ENCODE assay signal across 29 cellular contexts in the genomic region with DNA sequence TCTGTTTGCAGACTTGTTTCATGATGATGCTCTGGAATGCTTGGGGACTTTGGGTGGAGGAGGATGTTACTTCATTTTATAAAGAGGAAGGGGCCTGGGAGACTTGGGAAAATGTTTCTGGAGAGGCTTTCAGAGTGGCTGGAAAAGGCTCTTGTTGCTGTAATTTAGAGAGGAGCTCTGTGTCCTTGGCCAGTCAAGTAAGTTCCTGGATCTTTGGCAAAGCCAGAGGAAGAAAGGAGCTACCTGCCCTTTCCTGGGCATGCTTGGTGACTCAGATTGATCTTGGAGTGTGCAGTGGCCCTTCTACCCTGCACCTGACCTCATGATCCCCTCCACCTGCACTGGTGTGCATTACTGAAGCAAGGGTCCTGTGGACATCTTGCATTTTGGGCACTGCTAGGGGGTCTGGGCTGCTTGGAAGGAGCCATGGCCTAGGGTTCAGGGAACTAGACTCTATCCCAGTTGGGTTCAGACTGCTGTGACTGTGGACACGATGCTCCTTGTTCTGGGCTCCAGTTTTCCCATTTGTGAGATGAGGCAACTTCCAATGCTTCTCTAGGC. TPM values are rescaled to one million over a fixed set of nuclear protein-coding genes. Genes with fewer than 3 reads are reported as not detected.
"Had no signal": no experiment of that assay in that cellular context is flagged by ENCODE, and none has a peak within 500 bp of the region (broad histone marks: within the 10 kb centered on the region; RNA-seq: fewer than 3 reads in every experiment).

No MANE protein-coding gene starts in this region.

- H3K27me3 ChIP-seq: gastrocnemius medialis, pancreas, sigmoid colon had no signal

- H3K4me1 ChIP-seq: gastrocnemius medialis, pancreas, prostate gland, sigmoid colon, tibial artery had no signal

- H3K4me3 ChIP-seq: gastrocnemius medialis, pancreas, prostate gland, sigmoid colon, suprapubic skin, tibial artery had no signal

- ATAC-seq: activated CD8-positive, alpha-beta T cell treated with anti-CD3 and anti-CD28 coated beads for 36 hours; activated naive CD4-positive, alpha-beta T cell treated with anti-CD3 and anti-CD28 coated beads, Interleukin-2, amount 50 U/mL, for 72 hours; activated T-helper 17 cell treated with anti-CD3 and anti-CD28 coated beads, Interleukin-2, amount 50 U/mL, for 72 hours; gastrocnemius medialis; left cardiac atrium; naive thymus-derived CD4-positive, alpha-beta T cell; pancreas; SK-N-SH treated with all-trans-retinoic acid at 6 μM for 48 hours; T-helper 17 cell had no signal

- DNase-seq: activated CD4-positive, alpha-beta T cell treated with anti-CD3 and anti-CD28 coated beads, Interleukin-2, amount 10 ng/mL, durations not matched to agents 24 days and 14 days; activated CD4-positive, CD25-positive, alpha-beta regulatory T cell treated with anti-CD3 and anti-CD28 coated beads, Interleukin-2, amount 50 U/mL, for 72 hours; activated CD8-positive, alpha-beta T cell treated with anti-CD3 and anti-CD28 coated beads for 36 hours; activated naive CD4-positive, alpha-beta T cell; activated T-cell treated with anti-CD3 and anti-CD28 coated beads, Interleukin-2, amount 50 U/mL, for 1 hour; anterior cingulate cortex; effector CD8-positive, alpha-beta T cell; gastrocnemius medialis; glutamatergic neuron; left cardiac atrium; midbrain; naive thymus-derived CD4-positive, alpha-beta T cell; retina; sigmoid colon; small intestine; stimulated activated CD4-positive, alpha-beta T cell treated with anti-CD3 and anti-CD28 coated beads, Interleukin-4, amount 100 ng/mL, for 4 hours; stimulated activated naive CD4-positive, alpha-beta T cell; T-helper 17 cell; T1000; tibial artery; WERI-Rb-1 had no signal

- H3K36me3 ChIP-seq: gastrocnemius medialis, pancreas, prostate gland, sigmoid colon, suprapubic skin, tibial artery, WERI-Rb-1 had no signal

- H3K9me3 ChIP-seq: gastrocnemius medialis, pancreas, prostate gland, sigmoid colon, suprapubic skin, tibial artery had no signal

- H3K27ac ChIP-seq: gastrocnemius medialis, pancreas, prostate gland, sigmoid colon, suprapubic skin, tibial artery, WERI-Rb-1 had no signal

RNA-seq across cellular contexts. Expression of gene ADCYAP1R1, which starts 56.1 kb away (rescaled TPM):
- total RNA-seq: activated CD4-positive, alpha-beta T cell treated with anti-CD3 and anti-CD28 coated beads, Interleukin-2, amount 10 ng/mL, durations not matched to agents 24 days and 14 days; activated CD8-positive, alpha-beta T cell treated with anti-CD3 and anti-CD28 coated beads for 36 hours; activated naive CD4-positive, alpha-beta T cell treated with anti-CD3 and anti-CD28 coated beads, Interleukin-2, amount 50 U/mL, for 72 hours; activated T-helper 17 cell treated with anti-CD3 and anti-CD28 coated beads, Interleukin-2, amount 50 U/mL, for 72 hours; bronchial epithelial cell; epithelial cell of proximal tubule; naive thymus-derived CD4-positive, alpha-beta T cell; T-helper 17 cell had no signal
